ENCODE assay signal across 21 cellular contexts in genomic region chr6:150939399-150939798, GRCh38.
DNase-seq lines count a peak whose midpoint lies in the region; ATAC-seq, FAIRE-seq and TF ChIP-seq lines count a peak whose summit lies in the region.
"Had no signal": no experiment of that assay in that cellular context is flagged by ENCODE, and none has a peak within 500 bp of the region (broad histone marks: within the 10 kb centered on the region; RNA-seq: fewer than 3 reads in every experiment).

No MANE protein-coding gene starts in this region.

- no peaks in the 10 kb centered on the region for H4K20me1 ChIP-seq in mammary epithelial cell (ENCODE audit: insufficient read depth, low read length)

- WGBS in mammary epithelial cell (ENCODE audit: low coverage, missing lambda C conversion rate): 44% methylated on average over 4 of the region's 5 CpGs

- H3K9me3 Mint-ChIP-seq in MCF 10A (ENCODE audit: unreplicated experiment): no peaks in the 10 kb centered on the region
- H3K9me3 Mint-ChIP-seq in nephron progenitor cell: no peaks in the 10 kb centered on the region
- H3K9me3 Mint-ChIP-seq: CD4-positive, alpha-beta T cell had no signal

- H3K27ac Mint-ChIP-seq in MCF 10A (ENCODE audit: low read depth, unreplicated experiment) (no peak overlapping the region), nephron progenitor cell (peak overlapping the region; percentile 80)
- H3K27ac Mint-ChIP-seq: B cell; CD4-positive, alpha-beta T cell had no signal

- intact Hi-C loops in mammary epithelial cell (cut with micrococcal nuclease): no loop called here
- intact Hi-C loops in MCF 10A (cut with micrococcal nuclease): no loop called here

- H3K36me3 ChIP-seq in mammary epithelial cell (ENCODE audit: insufficient read depth, low read length) (peaks cover 25% of the 10 kb centered on the region), bronchial epithelial cell (ENCODE audit: control insufficient read depth, insufficient read depth, low read length) (peaks cover 7% of the 10 kb centered on the region)

- H3K27me3 Mint-ChIP-seq in MCF 10A (ENCODE audit: insufficient read depth, unreplicated experiment): no peaks in the 10 kb centered on the region
- H3K27me3 Mint-ChIP-seq in nephron progenitor cell (ENCODE audit: low read depth, poor library complexity): no peaks in the 10 kb centered on the region
- H3K27me3 Mint-ChIP-seq: B cell; CD4-positive, alpha-beta T cell; IgD-negative memory B cell had no signal

- DNase-seq in mammary epithelial cell: peak; percentile 8
- no peak for DNase-seq in MCF 10A (ENCODE audit: unreplicated experiment)
- peak; percentile 55 for DNase-seq in bronchial epithelial cell (ENCODE audit: low read depth)
- no peak for DNase-seq in nephron progenitor cell
- peak; percentile 64 for DNase-seq in ureter (ENCODE audit: low spot score)
- DNase-seq in SKM-1 (lab: John Stamatoyannopoulos, UW; ENCODE audit: unreplicated experiment): no peak
- DNase-seq: C1 segment of cervical spinal cord; Calu3; CD4-positive, alpha-beta T cell; DMS 273 treated with DMSO at 0.1 percent for 48 hours; DMS79; GOT3 had no signal

- H3K27ac ChIP-seq in mammary epithelial cell (ENCODE audit: insufficient read depth, low read depth, low read length): no peak overlapping the region
- H3K27ac ChIP-seq: HL-60 had no signal

- no peaks in the 10 kb centered on the region for H3K27me3 ChIP-seq in mammary epithelial cell (ENCODE audit: insufficient read depth, low read length)
- H3K27me3 ChIP-seq in bronchial epithelial cell (ENCODE audit: control insufficient read depth, insufficient read depth, low read length): no peaks in the 10 kb centered on the region

- H3K79me2 ChIP-seq in mammary epithelial cell (ENCODE audit: insufficient read depth, low read length): no peaks in the 10 kb centered on the region

- in situ Hi-C loops in mammary epithelial cell (cut with MboI; ENCODE audit: low sequenced_read_pairs in 2 of 2): no loop called here

- BruUV-seq in mammary epithelial cell (replicated peaks; lab: Mats Ljungman, UMichigan) (no TSS peak), MCF 10A (replicated peaks; lab: Mats Ljungman, UMichigan) (no TSS peak)

- POLR2A ChIA-PET in MCF 10A (lab: Yijun Ruan, JAX): interaction anchor here (1.0 kb wide), 1 partner anchor 86 kb away, joined by 3 read pairs; no protein-coding TSS in a partner anchor

- dilution Hi-C loops in mammary epithelial cell (cut with HindIII; ENCODE audit: low sequenced_read_pairs): no loop called here

- no peak overlapping the region for H3K4me2 ChIP-seq in mammary epithelial cell (ENCODE audit: insufficient read depth, low read depth, low read length)

- no peak for ATAC-seq in esophagus mucosa
- ATAC-seq in GM19467 (IDR thresholded peaks at IDR 0.05; ENCODE audit: unreplicated experiment): no peak
- ATAC-seq: GM12878 had no signal

- no peaks in the 10 kb centered on the region for H3K4me1 ChIP-seq in mammary epithelial cell (ENCODE audit: insufficient read depth, low read length)
- H3K4me1 ChIP-seq: HAP-1 had no signal

- CTCF ChIA-PET in mammary epithelial cell (lab: Charles Lee; ENCODE audit: low non-redundant PET): no interaction called here
- CTCF ChIA-PET in MCF 10A (lab: Yijun Ruan, JAX): no interaction called here

- H3K4me3 Mint-ChIP-seq in MCF 10A (ENCODE audit: unreplicated experiment) (no peak overlapping the region), nephron progenitor cell (no peak overlapping the region)
- H3K4me3 Mint-ChIP-seq: B cell; CD4-positive, alpha-beta T cell; IgD-negative memory B cell had no signal

- H3K4me1 Mint-ChIP-seq in MCF 10A (ENCODE audit: insufficient read depth, unreplicated experiment) (peaks cover under 1% of the 10 kb centered on the region), nephron progenitor cell (peaks cover 31% of the 10 kb centered on the region)
- H3K4me1 Mint-ChIP-seq: B cell had no signal

- H3K9ac ChIP-seq in mammary epithelial cell (ENCODE audit: insufficient read depth, low read length): no peak overlapping the region

- H3K4me3 ChIP-seq in mammary epithelial cell (replicated peaks in 1 of 3; ENCODE audit: insufficient read depth in 1 of 3, low read depth in 2 of 3, low read length in 3 of 3) (no peak overlapping the region), bronchial epithelial cell (ENCODE audit: low read depth, low read length) (no peak overlapping the region)
- H3K4me3 ChIP-seq: GM12878, HAP-1 had no signal

- TF ChIP-seq CTCF in mammary epithelial cell (conservative IDR thresholded peaks at IDR 0.05 in 1 of 2, IDR thresholded peaks at IDR 0.05 in 1 of 2; ENCODE audit: extremely low read depth in 1 of 2, insufficient read depth in 1 of 2, low read depth in 1 of 2, low read length in 2 of 2) (no peak), MCF 10A (IDR thresholded peaks at IDR 0.05; ENCODE audit: unreplicated experiment) (no peak), bronchial epithelial cell (IDR thresholded peaks at IDR 0.05; ENCODE audit: insufficient read depth, low read length, severe bottlenecking) (no peak), nephron progenitor cell (IDR thresholded peaks at IDR 0.05) (no peak)

- H3K36me3 Mint-ChIP-seq in MCF 10A (ENCODE audit: insufficient read depth, unreplicated experiment): peaks cover 81% of the 10 kb centered on the region
- H3K36me3 Mint-ChIP-seq in nephron progenitor cell (ENCODE audit: low read depth): peaks cover 80% of the 10 kb centered on the region

- no peak overlapping the region for H2AFZ ChIP-seq in mammary epithelial cell (ENCODE audit: low read depth, low read length)

- no peak for FAIRE-seq in bronchial epithelial cell (lab: Jason Lieb, UNC)
- FAIRE-seq: A204.1, GM12878, GM18507 had no signal

- H3K9me3 ChIP-seq in mammary epithelial cell (replicated peaks; ENCODE audit: insufficient read depth, low read length): no peaks in the 10 kb centered on the region
- H3K9me3 ChIP-seq: HAP-1 had no signal

Comparison
In these comparisons a context has a peak if more than half of its experiments do, and no peak if none do; other contexts are left out.
1. DNase-seq: peak in mammary epithelial cell (single experiment), bronchial epithelial cell (single experiment) and ureter (single experiment); none in MCF 10A (single experiment), nephron progenitor cell (single experiment) and SKM-1 (single experiment).